8 cellular contexts compared by ENCODE assay signal in genomic region chr10:15427836-15428414, GRCh38. TPM values are rescaled to one million over a fixed set of nuclear protein-coding genes. Genes with fewer than 3 reads are reported as not detected.
DNase-seq lines count a peak whose midpoint lies in the region; ATAC-seq lines count a peak whose summit lies in the region.

No MANE protein-coding gene starts in this region.

- ATAC-seq in left colon (peak; percentile 56), HG03469 (IDR thresholded peaks at IDR 0.05; ENCODE audit: unreplicated experiment) (no peak), GM21737 (IDR thresholded peaks at IDR 0.05; ENCODE audit: unreplicated experiment) (no peak)

- DNase-seq in DMS 273 treated with DMSO at 0.1 percent for 48 hours (lab: John Stamatoyannopoulos, UW) (peak; percentile 23), Kasumi-1 (lab: John Stamatoyannopoulos, UW) (peak; percentile 75 to 83), amniotic epithelial cell (ENCODE audit: low read depth) (peak; percentile 49), left colon (no peak), NCI-H128 (lab: John Stamatoyannopoulos, UW; ENCODE audit: unreplicated experiment) (no peak)
- DNase-seq in activated T-cell treated with anti-CD3 and anti-CD28 coated beads, Interleukin-2, amount 50 U/mL, for 1 hour, result no peak

- intact Hi-C loops in left colon (cut with DNase I, micrococcal nuclease), result no loop called here

RNA-seq across cellular contexts. Expression of gene FAM171A1, which starts 56.8 kb away (rescaled TPM):
- 10 to 100 TPM; 53.5 to 60.5 TPM for total RNA-seq in left colon

Comparison
In these comparisons a context has a peak if more than half of its experiments do, and no peak if none do; other contexts are left out.
1. DNase-seq: peak in DMS 273 treated with DMSO at 0.1 percent for 48 hours (single experiment), Kasumi-1 (2 of 2) and amniotic epithelial cell (single experiment); none in left colon (0 of 2), activated T-cell treated with anti-CD3 and anti-CD28 coated beads, Interleukin-2, amount 50 U/mL, for 1 hour (single experiment) and NCI-H128 (single experiment).